In genomic region chr2:157830696-157831570, GRCh38 we compare ENCODE assay signal across 7 cellular contexts. TPM values are rescaled to one million over a fixed set of nuclear protein-coding genes. Genes with fewer than 3 reads are reported as not detected.
DNase-seq lines count a peak whose midpoint lies in the region; ATAC-seq, FAIRE-seq and TF ChIP-seq lines count a peak whose summit lies in the region.

No MANE protein-coding gene starts in this region.

- H3K27ac ChIP-seq in right cardiac atrium (ENCODE audit: low read length) (peak overlapping the region; percentile 68), subcutaneous abdominal adipose tissue (ENCODE audit: low read depth, low read length) (peak overlapping the region; percentile 86)

- FAIRE-seq in GM12891 (lab: Jason Lieb, UNC) = no peak

- WGBS in right cardiac atrium = 35% methylated on average over 2 of the region's 2 CpGs

- H3K4me3 ChIP-seq in adipocyte (ENCODE audit: low read length) = peak overlapping the region; percentile 57
- H3K4me3 ChIP-seq in right cardiac atrium (ENCODE audit: low read length) = no peak overlapping the region
- no peak overlapping the region for H3K4me3 ChIP-seq in subcutaneous abdominal adipose tissue (ENCODE audit: low read depth in 1 of 5, low read length in 5 of 5)

- H3K36me3 ChIP-seq in adipocyte (ENCODE audit: control insufficient read depth, insufficient read depth, low read length, severe bottlenecking) (no peaks in the 10 kb centered on the region), subcutaneous abdominal adipose tissue (ENCODE audit: control insufficient read depth in 5 of 5, insufficient read depth in 5 of 5, low read length in 5 of 5) (peaks cover 0 to 2% (median 0%) of the 10 kb centered on the region in 5 donors)

- peak; percentile 75 to 87 for ATAC-seq in right cardiac atrium

- DNase-seq in HT-29 (ENCODE audit: low spot score) (peak; percentile 74), adipocyte (ENCODE audit: low read depth) (peak; percentile 94), right cardiac atrium (no peak), GM12891 (ENCODE audit: insufficient read length, low spot score) (no peak), D341Med (ENCODE audit: low spot score) (no peak)
- no peak for DNase-seq in activated effector memory CD4-positive, alpha-beta T cell treated with Interleukin-2 at 50 U/mL for 16 hours

- H3K27me3 ChIP-seq in adipocyte (replicated peaks; ENCODE audit: control insufficient read depth, insufficient read depth, low read length) = no peaks in the 10 kb centered on the region
- H3K27me3 ChIP-seq in right cardiac atrium (ENCODE audit: control insufficient read depth, insufficient read depth) = no peaks in the 10 kb centered on the region
- H3K27me3 ChIP-seq in subcutaneous abdominal adipose tissue (ENCODE audit: control insufficient read depth in 5 of 5, insufficient read depth in 4 of 5, low read length in 5 of 5) = no peaks in the 10 kb centered on the region

- no peak for TF ChIP-seq POLR2A in GM12891 (IDR thresholded peaks at IDR 0.05; ENCODE audit: low read depth, low read length)

- peaks cover 24% of the 10 kb centered on the region for H3K4me1 ChIP-seq in adipocyte (ENCODE audit: control insufficient read depth, insufficient read depth, low read length)
- H3K4me1 ChIP-seq in right cardiac atrium (ENCODE audit: control insufficient read depth, insufficient read depth, low read length) = peaks cover 7% of the 10 kb centered on the region
- peaks cover 7 to 14% (median 8%) of the 10 kb centered on the region in 5 donors for H3K4me1 ChIP-seq in subcutaneous abdominal adipose tissue (ENCODE audit: control insufficient read depth in 5 of 5, insufficient read depth in 5 of 5, low read length in 5 of 5)

- intact Hi-C loops in right cardiac atrium (cut with DNase I) = loop anchor here in 1 of 4 donors (10.0 kb wide), 1 partner anchor 46 kb away; no protein-coding TSS in a partner anchor

- H3K9me3 ChIP-seq in adipocyte (ENCODE audit: control insufficient read depth, low read length) (no peaks in the 10 kb centered on the region), right cardiac atrium (ENCODE audit: control insufficient read depth, low read length) (no peaks in the 10 kb centered on the region), subcutaneous abdominal adipose tissue (ENCODE audit: control insufficient read depth in 5 of 5, low read length in 5 of 5) (no peaks in the 10 kb centered on the region)

- H3K9ac ChIP-seq in adipocyte (ENCODE audit: low read length) = peak overlapping the region; percentile 67
- H3K9ac ChIP-seq in subcutaneous abdominal adipose tissue (ENCODE audit: low read length in 5 of 5) = peak overlapping the region in 2 of 5 donors; percentile 13 to 42

TF ChIP-seq in GM12891, 5 proteins besides CTCF, POLR2A, EP300 and RAD21:
- TF ChIP-seq PAX5 (IDR thresholded peaks at IDR 0.05; ENCODE audit: insufficient read depth, low read length, severe bottlenecking) (no peak), TAF1 (IDR thresholded peaks at IDR 0.05; ENCODE audit: low read depth, low read length) (no peak), SPI1 (IDR thresholded peaks at IDR 0.05; ENCODE audit: low read depth, low read length) (no peak), POU2F2 (IDR thresholded peaks at IDR 0.05; ENCODE audit: low read depth, low read length) (no peak), POLR2AphosphoS5 (IDR thresholded peaks at IDR 0.05; ENCODE audit: low read depth, low read length) (no peak)

RNA-seq across cellular contexts. Expression of gene ACVR1, which starts 45.2 kb away (rescaled TPM):
- 6.6 and 7.1 TPM in 2 replicates for total RNA-seq in HT-29 (2014; rRNA removed; shearing (Covaris generic))
- total RNA-seq in right cardiac atrium = 10 to 100 TPM; 41.9 to 59.3 (median 50.5) TPM
- polyA plus RNA-seq in right cardiac atrium = 20.6 TPM
- 0.18 TPM for polyA plus RNA-seq in GM12891 (2012; ENCODE audit: low read depth, missing spikeins)

Comparison
In these comparisons a context has a peak if more than half of its experiments do, and no peak if none do; other contexts are left out.
1. DNase-seq: peak in HT-29 (single experiment) and adipocyte (single experiment); none in right cardiac atrium (0 of 3), GM12891 (single experiment), D341Med (single experiment) and activated effector memory CD4-positive, alpha-beta T cell treated with Interleukin-2 at 50 U/mL for 16 hours (single experiment).